In the genomic region with DNA sequence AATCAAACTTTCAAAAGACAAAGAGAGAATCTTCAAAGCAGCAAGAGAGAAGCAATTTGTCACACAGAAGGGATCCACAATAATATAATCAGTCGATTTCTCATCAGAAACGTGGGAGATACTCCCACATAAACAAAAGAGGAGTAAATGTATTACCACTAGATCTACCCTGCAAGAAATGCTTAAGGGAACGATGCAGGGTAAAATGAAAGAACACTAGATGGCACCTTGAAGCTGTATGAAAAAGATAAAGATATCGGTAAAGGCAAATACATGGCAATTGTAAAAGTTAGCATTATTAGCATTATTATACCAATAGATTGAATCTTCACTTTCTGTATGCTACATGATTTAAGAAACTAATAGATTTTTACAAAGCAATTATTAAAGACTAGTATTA, we compare ENCODE assay signal across 15 cellular contexts.
A peak's percentile ranks its signal among the peaks of the same experiment; 100 is the strongest.
DNase-seq lines count a peak whose midpoint lies in the region; ATAC-seq and TF ChIP-seq lines count a peak whose summit lies in the region.
"Had no signal": no experiment of that assay in that cellular context is flagged by ENCODE, and none has a peak within 500 bp of the region (broad histone marks: within the 10 kb centered on the region; RNA-seq: fewer than 3 reads in every experiment).

No MANE protein-coding gene starts in this region.

- no peak for TF ChIP-seq POLR2A in breast epithelium (IDR thresholded peaks at IDR 0.05)

- H3K9me3 ChIP-seq in breast epithelium, result peaks cover 0 to 4% of the 10 kb centered on the region in 2 donors

- no TSS peak for BruUV-seq in MCF 10A (replicated peaks; lab: Mats Ljungman, UMichigan)

- no peak overlapping the region for H3K23ac ChIP-seq in mesendoderm (ENCODE audit: low read length)

- H3K79me1 ChIP-seq in mesendoderm (ENCODE audit: low read length), result no peaks in the 10 kb centered on the region

- no peak overlapping the region for H3K56ac ChIP-seq in mesendoderm (ENCODE audit: low read length)

- H4K8ac ChIP-seq in mesendoderm (ENCODE audit: low read depth, low read length), result no peak overlapping the region

- no CpG with 5 or more reads among the region's 4 CpGs for WGBS in mesendoderm (ENCODE audit: extremely low coverage, insufficient coverage, low lambda C conversion rate)

- H4K5ac ChIP-seq in mesendoderm (ENCODE audit: low read length), result no peak overlapping the region

- no peak overlapping the region for H2BK5ac ChIP-seq in mesendoderm (ENCODE audit: low read length)

- H3K27ac ChIP-seq in breast epithelium (no peak overlapping the region), mesendoderm (ENCODE audit: low read depth, low read length) (no peak overlapping the region)

- H3K9me3 Mint-ChIP-seq in MCF 10A (ENCODE audit: unreplicated experiment), result no peaks in the 10 kb centered on the region
- H3K9me3 Mint-ChIP-seq in WTC11, result no peaks in the 10 kb centered on the region
- no peaks in the 10 kb centered on the region for H3K9me3 Mint-ChIP-seq in activated CD4-positive, alpha-beta T cell treated with anti-CD3 and anti-CD28 coated beads, Interleukin-2, amount 10 ng/mL, durations not matched to agents 7 days and 5 days

- no peak overlapping the region for H3K4ac ChIP-seq in mesendoderm (ENCODE audit: low read depth, low read length)

- no peak overlapping the region for H2AK5ac ChIP-seq in mesendoderm (ENCODE audit: low read length)

- TF ChIP-seq CTCF in MCF 10A (IDR thresholded peaks at IDR 0.05; ENCODE audit: unreplicated experiment), result no peak
- no peak for TF ChIP-seq CTCF in breast epithelium (IDR thresholded peaks at IDR 0.05)
- peak; percentile 34 for TF ChIP-seq CTCF in LNCaP clone FGC (IDR thresholded peaks at IDR 0.05; ENCODE audit: control insufficient read depth, extremely low read depth, insufficient read depth)
- TF ChIP-seq CTCF in WTC11 (IDR thresholded peaks at IDR 0.05), result no peak
- TF ChIP-seq CTCF in omental fat pad (IDR thresholded peaks at IDR 0.05), result no peak

- H3K36me3 ChIP-seq in breast epithelium (no peaks in the 10 kb centered on the region), mesendoderm (ENCODE audit: control insufficient read depth, insufficient read depth, low read length) (no peaks in the 10 kb centered on the region)

- H3K27ac Mint-ChIP-seq in MCF 10A (ENCODE audit: low read depth, unreplicated experiment) (peak overlapping the region; percentile 6), WTC11 (no peak overlapping the region)
- H3K27ac Mint-ChIP-seq in activated CD4-positive, alpha-beta T cell treated with anti-CD3 and anti-CD28 coated beads, Interleukin-2, amount 10 ng/mL, durations not matched to agents 7 days and 5 days, result no peak overlapping the region
- H3K27ac Mint-ChIP-seq: B cell; CD4-positive, alpha-beta memory T cell; IgD-negative memory B cell had no signal

- no peak overlapping the region for H3K4me3 Mint-ChIP-seq in MCF 10A (ENCODE audit: unreplicated experiment)
- H3K4me3 Mint-ChIP-seq in WTC11, result no peak overlapping the region
- no peak overlapping the region for H3K4me3 Mint-ChIP-seq in activated CD4-positive, alpha-beta T cell treated with anti-CD3 and anti-CD28 coated beads, Interleukin-2, amount 10 ng/mL, durations not matched to agents 7 days and 5 days
- H3K4me3 Mint-ChIP-seq: B cell; CD4-positive, alpha-beta memory T cell; IgD-negative memory B cell had no signal

- ATAC-seq in WTC11 (peak; percentile 53), omental fat pad (ENCODE audit: low FRiP score) (no peak)

- POLR2A ChIA-PET in MCF 10A (lab: Yijun Ruan, JAX) (interaction anchor here (1.1 kb wide), 1 partner anchor 148 kb away, joined by 3 read pairs; no protein-coding TSS in a partner anchor), WTC11 (lab: Charles Lee) (no interaction called here)
- POLR2A ChIA-PET in activated CD4-positive, alpha-beta T cell treated with anti-CD3 and anti-CD28 coated beads, Interleukin-2, amount 10 ng/mL, durations not matched to agents 7 days and 5 days (lab: Charles Lee), result no interaction called here

- peak overlapping the region; percentile 88 for H2BK15ac ChIP-seq in mesendoderm (replicated peaks; ENCODE audit: low read depth)

- no peaks in the 10 kb centered on the region for H3K4me1 Mint-ChIP-seq in MCF 10A (ENCODE audit: insufficient read depth, unreplicated experiment)
- peaks cover 39% of the 10 kb centered on the region for H3K4me1 Mint-ChIP-seq in WTC11
- H3K4me1 Mint-ChIP-seq in activated CD4-positive, alpha-beta T cell treated with anti-CD3 and anti-CD28 coated beads, Interleukin-2, amount 10 ng/mL, durations not matched to agents 7 days and 5 days, result no peaks in the 10 kb centered on the region
- H3K4me1 Mint-ChIP-seq: B cell; CD4-positive, alpha-beta memory T cell; IgD-negative memory B cell had no signal

- no peak overlapping the region for H3K9ac ChIP-seq in mesendoderm (ENCODE audit: low read length)

- H3K18ac ChIP-seq in mesendoderm (ENCODE audit: low read length), result no peak overlapping the region

- H3K79me2 ChIP-seq in mesendoderm (ENCODE audit: control insufficient read depth, insufficient read depth, low read length), result no peaks in the 10 kb centered on the region

- H3K4me3 ChIP-seq in breast epithelium (no peak overlapping the region), LNCaP clone FGC (ENCODE audit: low read depth, low read length) (no peak overlapping the region), mesendoderm (ENCODE audit: low read length) (no peak overlapping the region)

- no peaks in the 10 kb centered on the region for H3K36me3 Mint-ChIP-seq in MCF 10A (ENCODE audit: insufficient read depth, unreplicated experiment)
- H3K36me3 Mint-ChIP-seq in WTC11, result no peaks in the 10 kb centered on the region
- no peaks in the 10 kb centered on the region for H3K36me3 Mint-ChIP-seq in activated CD4-positive, alpha-beta T cell treated with anti-CD3 and anti-CD28 coated beads, Interleukin-2, amount 10 ng/mL, durations not matched to agents 7 days and 5 days (ENCODE audit: low read depth)
- H3K36me3 Mint-ChIP-seq: CD4-positive, alpha-beta memory T cell had no signal

- no peak overlapping the region for H2BK120ac ChIP-seq in mesendoderm (ENCODE audit: low read depth, low read length)

- H3K4me1 ChIP-seq in breast epithelium (no peaks in the 10 kb centered on the region), mesendoderm (ENCODE audit: control insufficient read depth, low read depth, low read length) (peaks cover 2% of the 10 kb centered on the region)

- DNase-seq in MCF 10A (ENCODE audit: unreplicated experiment), result peak; percentile 13
- DNase-seq in breast epithelium (ENCODE audit: low spot score in 2 of 2), result no peak
- no peak for DNase-seq in LNCaP clone FGC (ENCODE audit: low read depth)
- no peak for DNase-seq in WTC11 (ENCODE audit: low spot score)
- DNase-seq in mesendoderm, result peak; percentile 38
- DNase-seq in omental fat pad (ENCODE audit: low spot score), result no peak
- no peak for DNase-seq in SKM-1 (lab: John Stamatoyannopoulos, UW; ENCODE audit: unreplicated experiment)
- no peak for DNase-seq in activated CD4-positive, alpha-beta T cell treated with anti-CD3 and anti-CD28 coated beads, Interleukin-2, amount 10 ng/mL, durations not matched to agents 7 days and 5 days
- DNase-seq: CD4-positive, alpha-beta memory T cell; NCI-H1105; NCI-H187 treated with DMSO at 0.1 percent for 48 hours; NCI-H446 treated with DMSO at 0.1 percent for 48 hours; NCI-H774 had no signal

- CTCF ChIA-PET in MCF 10A (lab: Yijun Ruan, JAX), result interaction anchor here (0.6 to 3.6 kb wide), 10 partner anchors 28 to 687 kb away, joined by 3 to 17 read pairs (median 3); no protein-coding TSS in a partner anchor
- CTCF ChIA-PET in WTC11 (lab: Charles Lee), result interaction anchor here (1.2 to 2.0 kb wide), 3 partner anchors 185 to 533 kb away, joined by 5 to 6 read pairs (median 6); no protein-coding TSS in a partner anchor
- CTCF ChIA-PET in activated CD4-positive, alpha-beta T cell treated with anti-CD3 and anti-CD28 coated beads, Interleukin-2, amount 10 ng/mL, durations not matched to agents 7 days and 5 days (lab: Charles Lee), result interaction anchor here (0.8 kb wide), 1 partner anchor 22 kb away, joined by 3 read pairs; no protein-coding TSS in a partner anchor

- H3K27me3 ChIP-seq in breast epithelium (no peaks in the 10 kb centered on the region), mesendoderm (ENCODE audit: insufficient read depth, low read length, poor library complexity) (no peaks in the 10 kb centered on the region)

- no peak overlapping the region for H3K4me2 ChIP-seq in mesendoderm (ENCODE audit: low read length)

- H3K27me3 Mint-ChIP-seq in MCF 10A (ENCODE audit: insufficient read depth, unreplicated experiment) (no peaks in the 10 kb centered on the region), WTC11 (ENCODE audit: low read depth) (no peaks in the 10 kb centered on the region)
- no peaks in the 10 kb centered on the region for H3K27me3 Mint-ChIP-seq in activated CD4-positive, alpha-beta T cell treated with anti-CD3 and anti-CD28 coated beads, Interleukin-2, amount 10 ng/mL, durations not matched to agents 7 days and 5 days
- H3K27me3 Mint-ChIP-seq: B cell; CD4-positive, alpha-beta memory T cell; IgD-negative memory B cell had no signal

- intact Hi-C loops in MCF 10A (cut with micrococcal nuclease) (loop anchor here (1.0 to 5.0 kb wide), 2 partner anchors 295 to 520 kb away; no protein-coding TSS in a partner anchor), breast epithelium (cut with DNase I; ENCODE audit: low total_unique reads) (no loop called here)

TF ChIP-seq in WTC11, 78 proteins besides CTCF, POLR2A, EP300 and RAD21:
- TF ChIP-seq, protein P1, sequence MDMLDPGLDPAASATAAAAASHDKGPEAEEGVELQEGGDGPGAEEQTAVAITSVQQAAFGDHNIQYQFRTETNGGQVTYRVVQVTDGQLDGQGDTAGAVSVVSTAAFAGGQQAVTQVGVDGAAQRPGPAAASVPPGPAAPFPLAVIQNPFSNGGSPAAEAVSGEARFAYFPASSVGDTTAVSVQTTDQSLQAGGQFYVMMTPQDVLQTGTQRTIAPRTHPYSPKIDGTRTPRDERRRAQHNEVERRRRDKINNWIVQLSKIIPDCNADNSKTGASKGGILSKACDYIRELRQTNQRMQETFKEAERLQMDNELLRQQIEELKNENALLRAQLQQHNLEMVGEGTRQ (CRISPR knock-in tag; IDR thresholded peaks at IDR 0.05), result no peak
- TF ChIP-seq FOXK1 (CRISPR knock-in tag; IDR thresholded peaks at IDR 0.05) (no peak), SMAD3 (CRISPR knock-in tag; IDR thresholded peaks at IDR 0.05; ENCODE audit: borderline replicate concordance) (no peak)

Comparison
In these comparisons a context has a peak if more than half of its experiments do, and no peak if none do; other contexts are left out.
1. DNase-seq: peak in MCF 10A (single experiment) and mesendoderm (single experiment); none in breast epithelium (0 of 2), LNCaP clone FGC (single experiment), WTC11 (single experiment), omental fat pad (single experiment), SKM-1 (single experiment) and activated CD4-positive, alpha-beta T cell treated with anti-CD3 and anti-CD28 coated beads, Interleukin-2, amount 10 ng/mL, durations not matched to agents 7 days and 5 days (single experiment).